In genomic region chr11:2913029-2913431, GRCh38 we compare ENCODE assay signal across 10 cellular contexts. TPM values are rescaled to one million over a fixed set of nuclear protein-coding genes. Genes with fewer than 3 reads are reported as not detected.
DNase-seq lines count a peak whose midpoint lies in the region; ATAC-seq and TF ChIP-seq lines count a peak whose summit lies in the region.
"Had no signal": no experiment of that assay in that cellular context is flagged by ENCODE, and none has a peak within 500 bp of the region (broad histone marks: within the 10 kb centered on the region; RNA-seq: fewer than 3 reads in every experiment).

No MANE protein-coding gene starts in this region.

- no peak overlapping the region for H3K4ac ChIP-seq in mesendoderm (ENCODE audit: low read depth, low read length)

- TF ChIP-seq CTCF in choroid plexus epithelial cell (conservative IDR thresholded peaks at IDR 0.05; ENCODE audit: low read depth, low read length) = no peak

- peak; percentile 51 for DNase-seq in ACHN
- DNase-seq in choroid plexus epithelial cell (ENCODE audit: low read depth) = peak; percentile 67
- peak; percentile 53 for DNase-seq in mesendoderm
- no peak for DNase-seq in Right ventricle myocardium superior
- no peak for DNase-seq in activated CD8-positive, alpha-beta memory T cell treated with anti-CD3 and anti-CD28 coated beads for 24 hours
- no peak for DNase-seq in stimulated activated naive CD4-positive, alpha-beta T cell (lab: John Stamatoyannopoulos, UW)
- DNase-seq: cortex of kidney, T-cell had no signal

- no peaks in the 10 kb centered on the region for H3K4me1 ChIP-seq in mesendoderm (ENCODE audit: control insufficient read depth, low read depth, low read length)

- no peak overlapping the region for H3K18ac ChIP-seq in mesendoderm (ENCODE audit: low read length)

- no peak overlapping the region for H3K23ac ChIP-seq in mesendoderm (ENCODE audit: low read length)

- H3K27me3 ChIP-seq in mesendoderm (ENCODE audit: insufficient read depth, low read length, poor library complexity) = no peaks in the 10 kb centered on the region

- H2BK120ac ChIP-seq in mesendoderm (ENCODE audit: low read depth, low read length) = no peak overlapping the region

- intact Hi-C loops in Right ventricle myocardium superior (cut with DNase I) = no loop called here

- no peak overlapping the region for H2BK15ac ChIP-seq in mesendoderm (replicated peaks; ENCODE audit: low read depth)

- no peak overlapping the region for H4K5ac ChIP-seq in mesendoderm (ENCODE audit: low read length)

- no peak overlapping the region for H3K4me3 ChIP-seq in choroid plexus epithelial cell (ENCODE audit: low read depth, low read length)
- no peak overlapping the region for H3K4me3 ChIP-seq in mesendoderm (ENCODE audit: low read length)

- H3K56ac ChIP-seq in mesendoderm (ENCODE audit: low read length) = peak overlapping the region; percentile 22

- no peak overlapping the region for H3K4me2 ChIP-seq in mesendoderm (ENCODE audit: low read length)

- no peak for ATAC-seq in Right ventricle myocardium superior (ENCODE audit: poor library complexity)
- no peak for ATAC-seq in GM19455 (IDR thresholded peaks at IDR 0.05; ENCODE audit: unreplicated experiment)

- no peak overlapping the region for H3K27ac ChIP-seq in mesendoderm (ENCODE audit: low read depth, low read length)

- no peaks in the 10 kb centered on the region for H3K36me3 ChIP-seq in mesendoderm (ENCODE audit: control insufficient read depth, insufficient read depth, low read length)

- H3K9ac ChIP-seq in mesendoderm (ENCODE audit: low read length) = no peak overlapping the region

- TF ChIP-seq EP300 in Ishikawa (IDR thresholded peaks at IDR 0.05; ENCODE audit: borderline replicate concordance) = peak; percentile 36; the same call in 1 of the 2 replicates

- in situ Hi-C loops in ACHN (cut with HindIII; ENCODE audit: low pct_ligation_motif_present, low pct_unique_long_range_greater_than_20kb, low sequenced_read_pairs) = no loop called here

- no peak overlapping the region for H2BK5ac ChIP-seq in mesendoderm (ENCODE audit: low read length)

- TF ChIP-seq RAD21 in Ishikawa (IDR thresholded peaks at IDR 0.05; ENCODE audit: low read depth) = no peak

- H3K79me2 ChIP-seq in mesendoderm (ENCODE audit: control insufficient read depth, insufficient read depth, low read length) = no peaks in the 10 kb centered on the region

- H2AK5ac ChIP-seq in mesendoderm (ENCODE audit: low read length) = no peak overlapping the region

- no peaks in the 10 kb centered on the region for H3K79me1 ChIP-seq in mesendoderm (ENCODE audit: low read length)

- no CpG with 5 or more reads among the region's 12 CpGs for WGBS in mesendoderm (ENCODE audit: extremely low coverage, insufficient coverage, low lambda C conversion rate)

- H4K8ac ChIP-seq in mesendoderm (ENCODE audit: low read depth, low read length) = no peak overlapping the region

TF ChIP-seq in Ishikawa, 13 proteins besides CTCF, POLR2A, EP300 and RAD21:
- TF ChIP-seq EGR1 (IDR thresholded peaks at IDR 0.05) = no peak
- TF ChIP-seq TCF12 (IDR thresholded peaks at IDR 0.05; ENCODE audit: low read depth) = peak; percentile 70; the same call in 1 of the 2 replicates
- no peak for TF ChIP-seq CREB1 (IDR thresholded peaks at IDR 0.05; ENCODE audit: low read depth)
- TF ChIP-seq ZBTB7A (IDR thresholded peaks at IDR 0.05; ENCODE audit: low read depth) = no peak
- TF ChIP-seq NFIC (IDR thresholded peaks at IDR 0.05) = peak; percentile 35; the same call in 1 of the 2 replicates
- TF ChIP-seq, protein P1, sequence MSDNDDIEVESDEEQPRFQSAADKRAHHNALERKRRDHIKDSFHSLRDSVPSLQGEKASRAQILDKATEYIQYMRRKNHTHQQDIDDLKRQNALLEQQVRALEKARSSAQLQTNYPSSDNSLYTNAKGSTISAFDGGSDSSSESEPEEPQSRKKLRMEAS (IDR thresholded peaks at IDR 0.05) = peak; percentile 47; the same call in 1 of the 2 replicates
- no peak for TF ChIP-seq FOXM1 (IDR thresholded peaks at IDR 0.05; ENCODE audit: borderline replicate concordance, low read depth)
- no peak for TF ChIP-seq TAF1 (IDR thresholded peaks at IDR 0.05; ENCODE audit: low read depth)
- TF ChIP-seq REST (IDR thresholded peaks at IDR 0.05; ENCODE audit: low read depth) = no peak
- TF ChIP-seq CEBPB (IDR thresholded peaks at IDR 0.05) = no peak
- TF ChIP-seq USF1 (IDR thresholded peaks at IDR 0.05) = no peak; the same call in 1 of the 2 replicates
- 0 out of 2 replicates have a peak, but pooled peaks have one; percentile 52 for TF ChIP-seq YY1 (IDR thresholded peaks at IDR 0.05; ENCODE audit: low read depth)
- TF ChIP-seq TEAD4 (IDR thresholded peaks at IDR 0.05) = no peak

RNA-seq across cellular contexts. Expression of gene PHLDA2, which starts 16.2 kb away (rescaled TPM):
- 18.5 TPM for polyA plus RNA-seq in mesendoderm (2013, experiment 1 of 2)
- polyA plus RNA-seq in mesendoderm (2013, experiment 2 of 2) = 18.7 TPM
- total RNA-seq in Right ventricle myocardium superior = 1.1 TPM

RNA-seq across cellular contexts. Expression of gene CDKN1C, which starts 27.5 kb away (rescaled TPM):
- 4.1 TPM for polyA plus RNA-seq in mesendoderm (2013, experiment 1 of 2)
- 4.4 TPM for polyA plus RNA-seq in mesendoderm (2013, experiment 2 of 2)
- 37.7 TPM for total RNA-seq in Right ventricle myocardium superior

Comparison
In these comparisons a context has a peak if more than half of its experiments do, and no peak if none do; other contexts are left out.
1. DNase-seq: peak in ACHN (single experiment), choroid plexus epithelial cell (single experiment) and mesendoderm (single experiment); none in Right ventricle myocardium superior (single experiment), activated CD8-positive, alpha-beta memory T cell treated with anti-CD3 and anti-CD28 coated beads for 24 hours (single experiment) and stimulated activated naive CD4-positive, alpha-beta T cell (0 of 6).